ENCODE assay signal across 1 cellular context in genomic region chr10:72260588-72261322, GRCh38.
A peak's percentile ranks its signal among the peaks of the same experiment; 100 is the strongest.
TF ChIP-seq lines count a peak whose summit lies in the region.

No MANE protein-coding gene starts in this region.

TF ChIP-seq in K562, 482 proteins besides CTCF, POLR2A, EP300 and RAD21 (continues in another document):
- TF ChIP-seq HNRNPK (IDR thresholded peaks at IDR 0.05; ENCODE audit: low read depth, low read length, poor library complexity, severe bottlenecking) (peak; percentile 87), ZNF398 (CRISPR knock-in tag; IDR thresholded peaks at IDR 0.05) (no peak), MCM3 (IDR thresholded peaks at IDR 0.05) (no peak), PBX2 (CRISPR knock-in tag; IDR thresholded peaks at IDR 0.05; ENCODE audit: low read depth) (no peak), PBX2 (tag; conservative IDR thresholded peaks at IDR 0.05; ENCODE audit: low read depth) (no peak), CHD7 (IDR thresholded peaks at IDR 0.05; ENCODE audit: low read depth, low read length) (no peak), MYC (IDR thresholded peaks at IDR 0.05; ENCODE audit: low read depth, low read length) (peak; percentile 55; the same call in 1 of the 2 replicates), MYC (CRISPR knock-in tag; IDR thresholded peaks at IDR 0.05; ENCODE audit: borderline replicate concordance, low read depth) (0 out of 2 replicates have a peak, but pooled peaks have one; percentile 3), SLC30A9 (CRISPR knock-in tag; IDR thresholded peaks at IDR 0.05) (no peak), CTBP1 (IDR thresholded peaks at IDR 0.05; ENCODE audit: borderline replicate concordance) (peak; percentile 75), CBFA2T2 (conservative IDR thresholded peaks at IDR 0.05) (no peak), BRD9 (IDR thresholded peaks at IDR 0.05; ENCODE audit: low read depth, partially characterized antibody) (peak; percentile 77), ZNF41 (CRISPR knock-in tag; conservative IDR thresholded peaks at IDR 0.05) (peak; percentile 74; the same call in 1 of the 2 replicates), ZNF24 (IDR thresholded peaks at IDR 0.05) (peak; percentile 47; the same call in 1 of the 2 replicates), KLF16 (IDR thresholded peaks at IDR 0.05) (no peak), NKRF (IDR thresholded peaks at IDR 0.05; ENCODE audit: borderline replicate concordance) (peak; percentile 52; the same call in 1 of the 2 replicates), ELF1 (tag; IDR thresholded peaks at IDR 0.05) (no peak), MAFF (IDR thresholded peaks at IDR 0.05; ENCODE audit: low read length) (peak; percentile 94), ID3 (CRISPR knock-in tag; IDR thresholded peaks at IDR 0.05) (no peak), ID3 (tag; IDR thresholded peaks at IDR 0.05) (peak; percentile 93; the same call in 1 of the 2 replicates), ZNF586 (CRISPR knock-in tag; conservative IDR thresholded peaks at IDR 0.05) (no peak), SREBF2 (CRISPR knock-in tag; IDR thresholded peaks at IDR 0.05) (peak; percentile 47; the same call in 1 of the 2 replicates), ZNF668 (CRISPR knock-in tag; IDR thresholded peaks at IDR 0.05) (peak; percentile 72), PURB (CRISPR knock-in tag; IDR thresholded peaks at IDR 0.05; ENCODE audit: low read depth) (no peak), HBP1 (CRISPR knock-in tag; IDR thresholded peaks at IDR 0.05) (0 out of 2 replicates have a peak, but pooled peaks have one; percentile 72), LCOR (CRISPR knock-in tag; IDR thresholded peaks at IDR 0.05) (no peak; the same call in 1 of the 2 replicates), E2F6 (IDR thresholded peaks at IDR 0.05; ENCODE audit: borderline replicate concordance in 1 of 2, extremely low read depth in 1 of 2, insufficient read depth in 1 of 2, insufficient read length in 1 of 2, low read depth in 1 of 2, low read length in 1 of 2, poor library complexity in 1 of 2, severe bottlenecking in 1 of 2) (peak in 1 of 2 experiments; percentile 78), ERF (CRISPR knock-in tag; IDR thresholded peaks at IDR 0.05) (peak; percentile 87; the same call in 1 of the 2 replicates), PHF21A (IDR thresholded peaks at IDR 0.05; ENCODE audit: borderline replicate concordance, low read depth) (no peak), ZBTB17 (CRISPR knock-in tag; IDR thresholded peaks at IDR 0.05) (peak; percentile 88; the same call in 1 of the 2 replicates), MNT (conservative IDR thresholded peaks at IDR 0.05) (peak; percentile 57 to 67; a peak in 3 of 4 replicates), ZC3H8 (IDR thresholded peaks at IDR 0.05) (no peak), ZNF583 (CRISPR knock-in tag; IDR thresholded peaks at IDR 0.05) (peak; percentile 83; the same call in 1 of the 2 replicates), ZNF444 (CRISPR knock-in tag; IDR thresholded peaks at IDR 0.05) (0 out of 2 replicates have a peak, but pooled peaks have one; percentile 5), SIN3A (IDR thresholded peaks at IDR 0.05; ENCODE audit: borderline replicate concordance in 2 of 2, control insufficient read depth in 1 of 2, low read depth in 2 of 2, low read length in 2 of 2) (peak in 1 of 2 experiments; percentile 36; a peak in 2 of 4 replicates), GTF2A2 (tag; IDR thresholded peaks at IDR 0.05) (no peak), ZNF184 (CRISPR knock-in tag; IDR thresholded peaks at IDR 0.05) (no peak), ZFPM2 (CRISPR knock-in tag; IDR thresholded peaks at IDR 0.05) (0 out of 2 replicates have a peak, but pooled peaks have one; percentile 56)
